In the genomic region with DNA sequence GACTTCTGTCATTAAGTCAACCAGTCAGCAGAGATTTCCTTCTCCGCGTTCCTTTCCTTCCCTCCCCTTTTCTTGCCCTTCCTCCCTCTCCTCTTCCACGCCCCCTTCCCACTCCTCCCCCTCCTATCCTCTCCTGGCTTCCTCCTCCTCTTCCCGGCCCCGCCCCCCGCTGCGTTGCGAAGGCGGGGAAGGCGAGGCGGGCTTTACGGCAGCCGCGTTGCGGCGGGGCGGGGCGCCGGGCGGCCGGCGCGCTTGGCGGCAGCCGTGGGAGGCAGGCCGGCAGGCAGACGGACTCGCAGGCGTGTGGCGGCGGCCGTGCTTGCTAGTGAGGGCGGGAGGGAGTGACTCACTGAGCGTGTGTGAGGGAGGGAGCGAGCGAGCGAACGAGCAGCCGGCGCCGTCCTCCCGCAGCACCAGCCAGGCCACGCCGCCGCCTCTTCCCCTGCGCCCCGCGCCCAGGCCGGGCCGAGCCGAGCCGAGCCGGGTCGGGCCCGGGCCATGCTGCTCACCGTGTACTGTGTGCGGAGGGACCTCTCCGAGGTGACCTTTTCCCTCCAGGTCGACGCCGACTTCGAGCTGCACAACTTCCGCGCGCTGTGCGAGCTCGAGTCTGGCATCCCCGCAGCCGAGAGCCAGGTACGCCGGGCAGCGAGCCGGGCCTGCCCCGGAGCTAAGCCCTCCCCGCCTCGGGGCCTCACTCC, we compare ENCODE assay signal across 8 cellular contexts. TPM values are rescaled to one million over a fixed set of nuclear protein-coding genes. Genes with fewer than 3 reads are reported as not detected.
DNase-seq lines count a peak whose midpoint lies in the region; ATAC-seq and TF ChIP-seq lines count a peak whose summit lies in the region.

DDI2 (plus strand) TSS at position 286 of the 701 bp plus-strand sequence; CDS start at position 499, 213 bp downstream.

- H3K36me3 Mint-ChIP-seq in activated naive CD4-positive, alpha-beta T cell treated with anti-CD3 and anti-CD28 coated beads, Interleukin-2, amount 50 U/mL, for 72 hours = peaks cover 8 to 12% of the 10 kb centered on the region in 2 donors

- DNase-seq in GM04503 (ENCODE audit: low read depth) = peak; percentile 84
- DNase-seq in NCI-H1092 treated with DMSO at 0.1 percent for 48 hours (lab: John Stamatoyannopoulos, UW) = peak; percentile 96
- DNase-seq in SKM-1 (lab: John Stamatoyannopoulos, UW; ENCODE audit: unreplicated experiment) = peak; percentile 92
- DNase-seq in activated naive CD4-positive, alpha-beta T cell treated with anti-CD3 and anti-CD28 coated beads, Interleukin-2, amount 50 U/mL, for 72 hours (ENCODE audit: low spot score in 2 of 2) = peak; percentile 94 to 96
- peak; percentile 99 for DNase-seq in glomerular visceral epithelial cell (ENCODE audit: extremely low spot score)
- DNase-seq in omental fat pad (ENCODE audit: low spot score) = peak; percentile 89

- ATAC-seq in HG02588 (IDR thresholded peaks at IDR 0.05; ENCODE audit: unreplicated experiment) = peak; percentile 73
- ATAC-seq in activated naive CD4-positive, alpha-beta T cell treated with anti-CD3 and anti-CD28 coated beads, Interleukin-2, amount 50 U/mL, for 72 hours = peak; percentile 92 to 96
- peak; percentile 97 for ATAC-seq in omental fat pad (ENCODE audit: low FRiP score)

- TF ChIP-seq CTCF in omental fat pad (IDR thresholded peaks at IDR 0.05) = no peak

- H3K27ac Mint-ChIP-seq in activated naive CD4-positive, alpha-beta T cell treated with anti-CD3 and anti-CD28 coated beads, Interleukin-2, amount 50 U/mL, for 72 hours = peak within 1 kb of the TSS; percentile 89 to 93

- H3K9me3 Mint-ChIP-seq in activated naive CD4-positive, alpha-beta T cell treated with anti-CD3 and anti-CD28 coated beads, Interleukin-2, amount 50 U/mL, for 72 hours = no peaks in the 10 kb centered on the region

- H3K27ac ChIP-seq in temporal lobe (ENCODE audit: low read depth, low read length) = peak within 1 kb of the TSS; percentile 84

RNA-seq across cellular contexts. Expression of gene DDI2, which starts in this region (rescaled TPM):
- total RNA-seq in activated naive CD4-positive, alpha-beta T cell treated with anti-CD3 and anti-CD28 coated beads, Interleukin-2, amount 50 U/mL, for 72 hours = 10 to 100 TPM; 23.9 to 32.2 TPM
- total RNA-seq in omental fat pad = 10 to 100 TPM; 49.3 to 63.2 (median 54.5) TPM
- 16.0 TPM for total RNA-seq in temporal lobe

Comparison
In these comparisons a context has a peak if more than half of its experiments do, and no peak if none do; other contexts are left out.
1. Peak in every context shown above with its lines: DNase-seq, ATAC-seq and H3K27ac ChIP-seq.